Comparison of ENCODE assay signal across 1 cellular context in the genomic region with DNA sequence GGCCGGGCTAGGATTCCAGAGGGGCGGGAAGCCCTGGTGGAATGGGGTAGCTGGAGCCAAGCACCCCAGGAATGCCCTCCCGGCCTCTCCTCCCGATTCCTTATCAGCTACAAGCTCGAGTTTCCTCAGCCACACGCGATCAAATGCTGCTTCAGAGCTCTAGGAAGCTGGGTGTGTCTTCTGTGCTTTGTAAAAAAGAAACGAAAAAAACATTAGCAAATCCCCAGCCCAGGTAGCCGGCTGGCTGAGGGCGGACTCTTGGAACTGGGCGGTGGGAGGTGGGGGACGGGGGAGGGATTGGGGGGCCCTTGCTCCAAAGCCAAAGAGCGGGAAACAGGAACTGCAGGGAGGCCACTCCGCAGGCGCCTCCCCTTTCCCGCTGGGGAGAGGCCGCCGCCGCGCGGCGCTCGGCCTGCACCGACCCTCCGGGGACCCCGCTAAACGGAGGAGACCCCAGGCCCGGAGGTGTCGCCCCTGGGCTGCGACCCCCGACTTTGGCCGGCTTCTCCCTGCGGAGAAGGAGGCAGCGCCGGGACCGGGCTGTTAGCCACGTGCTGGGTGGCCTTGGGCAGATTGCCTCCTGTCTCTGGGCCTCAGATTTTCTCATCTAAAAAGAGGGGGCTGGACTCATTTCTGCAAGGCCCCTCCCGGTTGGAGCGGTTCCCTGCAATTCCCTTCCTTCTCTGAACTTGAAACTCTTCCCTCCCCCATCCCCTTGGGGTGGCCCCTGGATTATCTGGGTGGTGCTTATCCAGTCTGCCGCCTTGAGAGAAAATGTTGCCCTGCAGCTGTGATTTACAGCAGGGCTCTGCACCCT.
A peak's percentile ranks its signal among the peaks of the same experiment; 100 is the strongest.
TF ChIP-seq lines count a peak whose summit lies in the region.

No MANE protein-coding gene starts in this region.

TF ChIP-seq in K562, 482 proteins besides CTCF, POLR2A, EP300 and RAD21 (continued from another document and continues in another):
- TF ChIP-seq, protein P1, sequence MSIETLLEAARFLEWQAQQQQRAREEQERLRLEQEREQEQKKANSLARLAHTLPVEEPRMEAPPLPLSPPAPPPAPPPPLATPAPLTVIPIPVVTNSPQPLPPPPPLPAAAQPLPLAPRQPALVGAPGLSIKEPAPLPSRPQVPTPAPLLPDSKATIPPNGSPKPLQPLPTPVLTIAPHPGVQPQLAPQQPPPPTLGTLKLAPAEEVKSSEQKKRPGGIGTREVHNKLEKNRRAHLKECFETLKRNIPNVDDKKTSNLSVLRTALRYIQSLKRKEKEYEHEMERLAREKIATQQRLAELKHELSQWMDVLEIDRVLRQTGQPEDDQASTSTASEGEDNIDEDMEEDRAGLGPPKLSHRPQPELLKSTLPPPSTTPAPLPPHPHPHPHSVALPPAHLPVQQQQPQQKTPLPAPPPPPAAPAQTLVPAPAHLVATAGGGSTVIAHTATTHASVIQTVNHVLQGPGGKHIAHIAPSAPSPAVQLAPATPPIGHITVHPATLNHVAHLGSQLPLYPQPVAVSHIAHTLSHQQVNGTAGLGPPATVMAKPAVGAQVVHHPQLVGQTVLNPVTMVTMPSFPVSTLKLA (conservative IDR thresholded peaks at IDR 0.05) = peak in 1 of 2 experiments; percentile 53; a peak in 1 of 4 replicates
- TF ChIP-seq CTBP1 (IDR thresholded peaks at IDR 0.05; ENCODE audit: borderline replicate concordance) = 0 out of 2 replicates have a peak, but pooled peaks have one; percentile 14
- TF ChIP-seq, protein P2, sequence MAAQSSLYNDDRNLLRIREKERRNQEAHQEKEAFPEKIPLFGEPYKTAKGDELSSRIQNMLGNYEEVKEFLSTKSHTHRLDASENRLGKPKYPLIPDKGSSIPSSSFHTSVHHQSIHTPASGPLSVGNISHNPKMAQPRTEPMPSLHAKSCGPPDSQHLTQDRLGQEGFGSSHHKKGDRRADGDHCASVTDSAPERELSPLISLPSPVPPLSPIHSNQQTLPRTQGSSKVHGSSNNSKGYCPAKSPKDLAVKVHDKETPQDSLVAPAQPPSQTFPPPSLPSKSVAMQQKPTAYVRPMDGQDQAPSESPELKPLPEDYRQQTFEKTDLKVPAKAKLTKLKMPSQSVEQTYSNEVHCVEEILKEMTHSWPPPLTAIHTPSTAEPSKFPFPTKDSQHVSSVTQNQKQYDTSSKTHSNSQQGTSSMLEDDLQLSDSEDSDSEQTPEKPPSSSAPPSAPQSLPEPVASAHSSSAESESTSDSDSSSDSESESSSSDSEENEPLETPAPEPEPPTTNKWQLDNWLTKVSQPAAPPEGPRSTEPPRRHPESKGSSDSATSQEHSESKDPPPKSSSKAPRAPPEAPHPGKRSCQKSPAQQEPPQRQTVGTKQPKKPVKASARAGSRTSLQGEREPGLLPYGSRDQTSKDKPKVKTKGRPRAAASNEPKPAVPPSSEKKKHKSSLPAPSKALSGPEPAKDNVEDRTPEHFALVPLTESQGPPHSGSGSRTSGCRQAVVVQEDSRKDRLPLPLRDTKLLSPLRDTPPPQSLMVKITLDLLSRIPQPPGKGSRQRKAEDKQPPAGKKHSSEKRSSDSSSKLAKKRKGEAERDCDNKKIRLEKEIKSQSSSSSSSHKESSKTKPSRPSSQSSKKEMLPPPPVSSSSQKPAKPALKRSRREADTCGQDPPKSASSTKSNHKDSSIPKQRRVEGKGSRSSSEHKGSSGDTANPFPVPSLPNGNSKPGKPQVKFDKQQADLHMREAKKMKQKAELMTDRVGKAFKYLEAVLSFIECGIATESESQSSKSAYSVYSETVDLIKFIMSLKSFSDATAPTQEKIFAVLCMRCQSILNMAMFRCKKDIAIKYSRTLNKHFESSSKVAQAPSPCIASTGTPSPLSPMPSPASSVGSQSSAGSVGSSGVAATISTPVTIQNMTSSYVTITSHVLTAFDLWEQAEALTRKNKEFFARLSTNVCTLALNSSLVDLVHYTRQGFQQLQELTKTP (IDR thresholded peaks at IDR 0.05; ENCODE audit: low read depth in 1 of 2, partially characterized antibody in 2 of 2) = no peak
- TF ChIP-seq, protein P3, sequence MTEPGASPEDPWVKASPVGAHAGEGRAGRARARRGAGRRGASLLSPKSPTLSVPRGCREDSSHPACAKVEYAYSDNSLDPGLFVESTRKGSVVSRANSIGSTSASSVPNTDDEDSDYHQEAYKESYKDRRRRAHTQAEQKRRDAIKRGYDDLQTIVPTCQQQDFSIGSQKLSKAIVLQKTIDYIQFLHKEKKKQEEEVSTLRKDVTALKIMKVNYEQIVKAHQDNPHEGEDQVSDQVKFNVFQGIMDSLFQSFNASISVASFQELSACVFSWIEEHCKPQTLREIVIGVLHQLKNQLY (CRISPR knock-in tag; conservative IDR thresholded peaks at IDR 0.05) = no peak
- TF ChIP-seq PRMT5 (CRISPR knock-in tag; IDR thresholded peaks at IDR 0.05) = no peak
- no peak for TF ChIP-seq HNRNPLL (IDR thresholded peaks at IDR 0.05; ENCODE audit: low read depth, low read length, poor library complexity, severe bottlenecking)
- TF ChIP-seq SETDB1 (IDR thresholded peaks at IDR 0.05; ENCODE audit: low read length) = no peak
- no peak for TF ChIP-seq ZNF76 (CRISPR knock-in tag; IDR thresholded peaks at IDR 0.05; ENCODE audit: borderline replicate concordance)
- no peak for TF ChIP-seq KDM2B (CRISPR knock-in tag; IDR thresholded peaks at IDR 0.05)
- no peak for TF ChIP-seq ZNF311 (CRISPR knock-in tag; IDR thresholded peaks at IDR 0.05)
- TF ChIP-seq HDAC3 (IDR thresholded peaks at IDR 0.05; ENCODE audit: borderline replicate concordance, partially characterized antibody) = no peak
- TF ChIP-seq, protein P4, sequence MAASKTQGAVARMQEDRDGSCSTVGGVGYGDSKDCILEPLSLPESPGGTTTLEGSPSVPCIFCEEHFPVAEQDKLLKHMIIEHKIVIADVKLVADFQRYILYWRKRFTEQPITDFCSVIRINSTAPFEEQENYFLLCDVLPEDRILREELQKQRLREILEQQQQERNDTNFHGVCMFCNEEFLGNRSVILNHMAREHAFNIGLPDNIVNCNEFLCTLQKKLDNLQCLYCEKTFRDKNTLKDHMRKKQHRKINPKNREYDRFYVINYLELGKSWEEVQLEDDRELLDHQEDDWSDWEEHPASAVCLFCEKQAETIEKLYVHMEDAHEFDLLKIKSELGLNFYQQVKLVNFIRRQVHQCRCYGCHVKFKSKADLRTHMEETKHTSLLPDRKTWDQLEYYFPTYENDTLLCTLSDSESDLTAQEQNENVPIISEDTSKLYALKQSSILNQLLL (CRISPR knock-in tag; IDR thresholded peaks at IDR 0.05; ENCODE audit: borderline replicate concordance) = no peak
- no peak for TF ChIP-seq XRCC3 (IDR thresholded peaks at IDR 0.05)
- TF ChIP-seq, protein P5, sequence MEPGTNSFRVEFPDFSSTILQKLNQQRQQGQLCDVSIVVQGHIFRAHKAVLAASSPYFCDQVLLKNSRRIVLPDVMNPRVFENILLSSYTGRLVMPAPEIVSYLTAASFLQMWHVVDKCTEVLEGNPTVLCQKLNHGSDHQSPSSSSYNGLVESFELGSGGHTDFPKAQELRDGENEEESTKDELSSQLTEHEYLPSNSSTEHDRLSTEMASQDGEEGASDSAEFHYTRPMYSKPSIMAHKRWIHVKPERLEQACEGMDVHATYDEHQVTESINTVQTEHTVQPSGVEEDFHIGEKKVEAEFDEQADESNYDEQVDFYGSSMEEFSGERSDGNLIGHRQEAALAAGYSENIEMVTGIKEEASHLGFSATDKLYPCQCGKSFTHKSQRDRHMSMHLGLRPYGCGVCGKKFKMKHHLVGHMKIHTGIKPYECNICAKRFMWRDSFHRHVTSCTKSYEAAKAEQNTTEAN (CRISPR knock-in tag; IDR thresholded peaks at IDR 0.05) = no peak
- no peak for TF ChIP-seq PTRF (tag; IDR thresholded peaks at IDR 0.05)
- no peak for TF ChIP-seq NCOR1 (IDR thresholded peaks at IDR 0.05)
- no peak for TF ChIP-seq CSDE1 (IDR thresholded peaks at IDR 0.05)
- TF ChIP-seq ESRRB (CRISPR knock-in tag; IDR thresholded peaks at IDR 0.05; ENCODE audit: borderline replicate concordance) = no peak
- TF ChIP-seq, protein P6, sequence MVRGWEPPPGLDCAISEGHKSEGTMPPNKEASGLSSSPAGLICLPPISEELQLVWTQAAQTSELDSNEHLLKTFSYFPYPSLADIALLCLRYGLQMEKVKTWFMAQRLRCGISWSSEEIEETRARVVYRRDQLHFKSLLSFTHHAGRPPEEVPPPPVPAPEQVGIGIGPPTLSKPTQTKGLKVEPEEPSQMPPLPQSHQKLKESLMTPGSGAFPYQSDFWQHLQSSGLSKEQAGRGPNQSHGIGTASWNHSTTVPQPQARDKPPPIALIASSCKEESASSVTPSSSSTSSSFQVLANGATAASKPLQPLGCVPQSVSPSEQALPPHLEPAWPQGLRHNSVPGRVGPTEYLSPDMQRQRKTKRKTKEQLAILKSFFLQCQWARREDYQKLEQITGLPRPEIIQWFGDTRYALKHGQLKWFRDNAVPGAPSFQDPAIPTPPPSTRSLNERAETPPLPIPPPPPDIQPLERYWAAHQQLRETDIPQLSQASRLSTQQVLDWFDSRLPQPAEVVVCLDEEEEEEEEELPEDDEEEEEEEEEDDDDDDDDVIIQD (CRISPR knock-in tag; IDR thresholded peaks at IDR 0.05) = no peak
- TF ChIP-seq, protein P7, sequence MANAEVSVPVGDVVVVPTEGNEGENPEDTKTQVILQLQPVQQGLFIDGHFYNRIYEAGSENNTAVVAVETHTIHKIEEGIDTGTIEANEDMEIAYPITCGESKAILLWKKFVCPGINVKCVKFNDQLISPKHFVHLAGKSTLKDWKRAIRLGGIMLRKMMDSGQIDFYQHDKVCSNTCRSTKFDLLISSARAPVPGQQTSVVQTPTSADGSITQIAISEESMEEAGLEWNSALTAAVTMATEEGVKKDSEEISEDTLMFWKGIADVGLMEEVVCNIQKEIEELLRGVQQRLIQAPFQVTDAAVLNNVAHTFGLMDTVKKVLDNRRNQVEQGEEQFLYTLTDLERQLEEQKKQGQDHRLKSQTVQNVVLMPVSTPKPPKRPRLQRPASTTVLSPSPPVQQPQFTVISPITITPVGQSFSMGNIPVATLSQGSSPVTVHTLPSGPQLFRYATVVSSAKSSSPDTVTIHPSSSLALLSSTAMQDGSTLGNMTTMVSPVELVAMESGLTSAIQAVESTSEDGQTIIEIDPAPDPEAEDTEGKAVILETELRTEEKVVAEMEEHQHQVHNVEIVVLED (CRISPR knock-in tag; IDR thresholded peaks at IDR 0.05) = no peak
- TF ChIP-seq ARHGAP35 (IDR thresholded peaks at IDR 0.05; ENCODE audit: partially characterized antibody) = no peak
- no peak for TF ChIP-seq PPARD (CRISPR knock-in tag; IDR thresholded peaks at IDR 0.05)
- TF ChIP-seq SRSF1 (IDR thresholded peaks at IDR 0.05; ENCODE audit: low read depth, low read length) = no peak
- TF ChIP-seq, protein P8, sequence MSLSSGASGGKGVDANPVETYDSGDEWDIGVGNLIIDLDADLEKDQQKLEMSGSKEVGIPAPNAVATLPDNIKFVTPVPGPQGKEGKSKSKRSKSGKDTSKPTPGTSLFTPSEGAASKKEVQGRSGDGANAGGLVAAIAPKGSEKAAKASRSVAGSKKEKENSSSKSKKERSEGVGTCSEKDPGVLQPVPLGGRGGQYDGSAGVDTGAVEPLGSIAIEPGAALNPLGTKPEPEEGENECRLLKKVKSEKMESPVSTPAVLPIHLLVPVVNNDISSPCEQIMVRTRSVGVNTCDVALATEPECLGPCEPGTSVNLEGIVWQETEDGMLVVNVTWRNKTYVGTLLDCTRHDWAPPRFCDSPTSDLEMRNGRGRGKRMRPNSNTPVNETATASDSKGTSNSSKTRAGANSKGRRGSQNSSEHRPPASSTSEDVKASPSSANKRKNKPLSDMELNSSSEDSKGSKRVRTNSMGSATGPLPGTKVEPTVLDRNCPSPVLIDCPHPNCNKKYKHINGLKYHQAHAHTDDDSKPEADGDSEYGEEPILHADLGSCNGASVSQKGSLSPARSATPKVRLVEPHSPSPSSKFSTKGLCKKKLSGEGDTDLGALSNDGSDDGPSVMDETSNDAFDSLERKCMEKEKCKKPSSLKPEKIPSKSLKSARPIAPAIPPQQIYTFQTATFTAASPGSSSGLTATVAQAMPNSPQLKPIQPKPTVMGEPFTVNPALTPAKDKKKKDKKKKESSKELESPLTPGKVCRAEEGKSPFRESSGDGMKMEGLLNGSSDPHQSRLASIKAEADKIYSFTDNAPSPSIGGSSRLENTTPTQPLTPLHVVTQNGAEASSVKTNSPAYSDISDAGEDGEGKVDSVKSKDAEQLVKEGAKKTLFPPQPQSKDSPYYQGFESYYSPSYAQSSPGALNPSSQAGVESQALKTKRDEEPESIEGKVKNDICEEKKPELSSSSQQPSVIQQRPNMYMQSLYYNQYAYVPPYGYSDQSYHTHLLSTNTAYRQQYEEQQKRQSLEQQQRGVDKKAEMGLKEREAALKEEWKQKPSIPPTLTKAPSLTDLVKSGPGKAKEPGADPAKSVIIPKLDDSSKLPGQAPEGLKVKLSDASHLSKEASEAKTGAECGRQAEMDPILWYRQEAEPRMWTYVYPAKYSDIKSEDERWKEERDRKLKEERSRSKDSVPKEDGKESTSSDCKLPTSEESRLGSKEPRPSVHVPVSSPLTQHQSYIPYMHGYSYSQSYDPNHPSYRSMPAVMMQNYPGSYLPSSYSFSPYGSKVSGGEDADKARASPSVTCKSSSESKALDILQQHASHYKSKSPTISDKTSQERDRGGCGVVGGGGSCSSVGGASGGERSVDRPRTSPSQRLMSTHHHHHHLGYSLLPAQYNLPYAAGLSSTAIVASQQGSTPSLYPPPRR (CRISPR knock-in tag; IDR thresholded peaks at IDR 0.05; ENCODE audit: borderline replicate concordance) = no peak
